In genomic region chr15:82832601-82833209, GRCh38 we compare ENCODE assay signal across 8 cellular contexts. TPM values are rescaled to one million over a fixed set of nuclear protein-coding genes. Genes with fewer than 3 reads are reported as not detected.
DNase-seq lines count a peak whose midpoint lies in the region; ATAC-seq and TF ChIP-seq lines count a peak whose summit lies in the region.

No MANE protein-coding gene starts in this region.

- WGBS in endodermal cell (ENCODE audit: insufficient coverage in 1 of 2, insufficient read length in 1 of 2), 2 experiments, result 90% methylated on average over 6 to 8 of the region's 8 CpGs
- 47 to 52% methylated on average over 8 of the region's 8 CpGs for WGBS in lower leg skin, 2 donors

- no peaks in the 10 kb centered on the region for H3K27me3 Mint-ChIP-seq in endodermal cell (ENCODE audit: insufficient read depth)

- H3K9me3 ChIP-seq in endodermal cell (ENCODE audit: control insufficient read depth, low read length), result no peaks in the 10 kb centered on the region

- peak; percentile 93 for DNase-seq in ACHN
- no peak for DNase-seq in endodermal cell
- DNase-seq in stimulated activated CD4-positive, alpha-beta T cell treated with anti-CD3 and anti-CD28 coated beads, Interleukin-12 subunit alpha, Interleukin-12 subunit beta, amount 100 ng/mL, for 4 hours, result peak; percentile 30
- DNase-seq in DMS153 treated with DMSO at 0.1 percent for 48 hours (lab: John Stamatoyannopoulos, UW; ENCODE audit: unreplicated experiment), result no peak
- DNase-seq in lower leg skin (ENCODE audit: low spot score in 2 of 2), result no peak

- H3K9ac ChIP-seq in endodermal cell (ENCODE audit: extremely low read depth, low read length, poor library complexity, severe bottlenecking), result no peak overlapping the region

- peak; percentile 86 for ATAC-seq in GM18907 (IDR thresholded peaks at IDR 0.05; ENCODE audit: unreplicated experiment)
- ATAC-seq in HG03095 (IDR thresholded peaks at IDR 0.05; ENCODE audit: unreplicated experiment), result peak; percentile 87
- peak; percentile 90 for ATAC-seq in SK-N-SH treated with all-trans-retinoic acid at 6 μM for 48 hours

- H3K36me3 ChIP-seq in endodermal cell (ENCODE audit: control insufficient read depth, insufficient read depth, low read length), result peaks cover 83% of the 10 kb centered on the region

- H3K4me3 Mint-ChIP-seq in endodermal cell, result no peak overlapping the region

- H3K4me1 Mint-ChIP-seq in endodermal cell, result no peaks in the 10 kb centered on the region

- H3K27ac ChIP-seq in endodermal cell (ENCODE audit: low read depth, low read length), result no peak overlapping the region

- no peak for TF ChIP-seq POLR2A in lower leg skin (IDR thresholded peaks at IDR 0.05)

- H3K27ac Mint-ChIP-seq in endodermal cell, result no peak overlapping the region

- no peaks in the 10 kb centered on the region for H3K27me3 ChIP-seq in endodermal cell (ENCODE audit: control insufficient read depth, insufficient read depth, low read length, poor library complexity, severe bottlenecking)

- TF ChIP-seq CTCF in endodermal cell (conservative IDR thresholded peaks at IDR 0.05), result peak; percentile 51
- no peak for TF ChIP-seq CTCF in lower leg skin (IDR thresholded peaks at IDR 0.05)

- H3K36me3 Mint-ChIP-seq in endodermal cell (ENCODE audit: low read depth), result peaks cover 83% of the 10 kb centered on the region

- no peaks in the 10 kb centered on the region for H3K9me3 Mint-ChIP-seq in endodermal cell

- H3K4me3 ChIP-seq in endodermal cell (ENCODE audit: low read length) (no peak overlapping the region), lower leg skin (ENCODE audit: low read depth, poor library complexity, severe bottlenecking) (no peak overlapping the region)

- intact Hi-C loops in lower leg skin (cut with DNase I; ENCODE audit: low total_unique reads), result no loop called here

- in situ Hi-C loops in ACHN (cut with HindIII; ENCODE audit: low pct_ligation_motif_present, low pct_unique_long_range_greater_than_20kb, low sequenced_read_pairs), result no loop called here

- H3K4me1 ChIP-seq in endodermal cell (ENCODE audit: control insufficient read depth, insufficient read depth, low read length), result no peaks in the 10 kb centered on the region

TF ChIP-seq in SK-N-SH treated with all-trans-retinoic acid at 6 μM for 48 hours, 23 proteins besides CTCF, POLR2A, EP300 and RAD21:
- TF ChIP-seq ZNF565 (CRISPR knock-in tag; conservative IDR thresholded peaks at IDR 0.05; ENCODE audit: low read depth) (no peak), ISL1 (CRISPR knock-in tag; IDR thresholded peaks at IDR 0.05) (peak; percentile 12; the same call in 1 of the 2 replicates)

RNA-seq across cellular contexts. Expression of gene WHAMM, which starts 23.3 kb away (rescaled TPM):
- 1 to 10 TPM; 3.7 to 4.4 TPM for total RNA-seq in endodermal cell
- polyA plus RNA-seq in endodermal cell (2013, experiment 1 of 2), result 3.3 TPM
- polyA plus RNA-seq in endodermal cell (2013, experiment 2 of 2), result 4.1 TPM
- total RNA-seq in lower leg skin, result 10 to 100 TPM; 11.0 to 20.0 (median 11.4) TPM

RNA-seq across cellular contexts. Expression of gene FSD2, which starts 26.8 kb away (rescaled TPM):
- total RNA-seq in endodermal cell (not detected), lower leg skin (under 1 TPM in 1 of 4 donors, not detected in 3; 0.19 TPM)
- polyA plus RNA-seq in endodermal cell (2013, experiment 1 of 2), result not detected
- not detected for polyA plus RNA-seq in endodermal cell (2013, experiment 2 of 2)

Comparison
In these comparisons a context has a peak if more than half of its experiments do, and no peak if none do; other contexts are left out.
1. DNase-seq: peak in ACHN (single experiment) and stimulated activated CD4-positive, alpha-beta T cell treated with anti-CD3 and anti-CD28 coated beads, Interleukin-12 subunit alpha, Interleukin-12 subunit beta, amount 100 ng/mL, for 4 hours (single experiment); none in endodermal cell (single experiment), DMS153 treated with DMSO at 0.1 percent for 48 hours (single experiment) and lower leg skin (0 of 2).
2. Peak in every context shown above with its lines, with median percentiles within 50 percentile points of each other: ATAC-seq.